In the genomic region with DNA sequence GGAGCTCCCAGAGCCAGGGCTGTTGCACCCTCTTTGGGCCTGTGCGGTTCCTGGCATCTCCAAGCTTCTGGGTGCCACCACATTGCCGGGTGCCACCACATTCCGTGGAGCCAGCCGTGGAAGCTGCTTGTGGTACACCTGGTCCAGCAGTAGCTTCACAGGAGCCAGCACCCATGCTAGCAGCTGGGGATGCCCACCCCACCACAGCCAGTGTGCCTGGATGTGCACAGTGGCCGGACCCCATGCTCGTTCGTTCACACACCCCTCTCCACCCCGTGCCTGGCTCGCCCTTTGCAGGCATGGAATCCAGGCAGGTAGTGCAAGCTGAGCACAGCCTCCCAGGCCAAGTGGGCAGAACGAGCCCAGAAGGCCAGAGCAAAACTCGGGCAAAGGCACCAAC, we compare ENCODE assay signal across 25 cellular contexts.
"Had no signal": no experiment of that assay in that cellular context is flagged by ENCODE, and none has a peak within 500 bp of the region (broad histone marks: within the 10 kb centered on the region; RNA-seq: fewer than 3 reads in every experiment).

No MANE protein-coding gene starts in this region.

- H3K4me1 ChIP-seq: esophagus squamous epithelium, heart right ventricle, left ventricle myocardium inferior, lower lobe of right lung, parathyroid adenoma, prostate gland, right atrium auricular region, sigmoid colon, suprapubic skin, transverse colon had no signal

- H3K27ac Mint-ChIP-seq: natural killer cell; stimulated activated naive CD8-positive, alpha-beta T cell treated with anti-CD3 and anti-CD28 coated beads, Interleukin-15, amount 100 ng/mL, for 72 hours had no signal

- H3K4me1 Mint-ChIP-seq: natural killer cell; stimulated activated naive CD8-positive, alpha-beta T cell treated with anti-CD3 and anti-CD28 coated beads, Interleukin-15, amount 100 ng/mL, for 72 hours had no signal

- H3K27me3 ChIP-seq: heart right ventricle, neutrophil, right atrium auricular region, sigmoid colon, suprapubic skin, transverse colon had no signal

- H3K4me3 Mint-ChIP-seq: natural killer cell; stimulated activated naive CD8-positive, alpha-beta T cell treated with anti-CD3 and anti-CD28 coated beads, Interleukin-15, amount 100 ng/mL, for 72 hours had no signal

- H3K36me3 ChIP-seq: esophagus squamous epithelium, heart right ventricle, left ventricle myocardium inferior, lower lobe of right lung, neutrophil, prostate gland, right atrium auricular region, sigmoid colon, suprapubic skin, transverse colon had no signal

- H3K27me3 Mint-ChIP-seq: stimulated activated naive CD8-positive, alpha-beta T cell treated with anti-CD3 and anti-CD28 coated beads, Interleukin-15, amount 100 ng/mL, for 72 hours had no signal

- H2AFZ ChIP-seq: parathyroid adenoma had no signal

- H3K9me3 ChIP-seq: esophagus squamous epithelium, left ventricle myocardium inferior, lower lobe of right lung, neutrophil, prostate gland, right atrium auricular region, sigmoid colon, suprapubic skin, transverse colon had no signal

- H3K27ac ChIP-seq: coronary artery, esophagus squamous epithelium, heart right ventricle, left ventricle myocardium inferior, lower lobe of right lung, neutrophil, parathyroid adenoma, prostate gland, right atrium auricular region, sigmoid colon, suprapubic skin, transverse colon had no signal

- H3K9ac ChIP-seq: parathyroid adenoma had no signal

- DNase-seq: central memory CD4-positive, alpha-beta T cell; dermis blood vessel endothelial cell; effector memory CD4-positive, alpha-beta T cell; erythroblast; esophagus squamous epithelium; foreskin melanocyte; glutamatergic neuron; heart right ventricle; hippocampal formation; kidney glomerular epithelial cell; left colon; left ventricle myocardium inferior; lower lobe of right lung; natural killer cell; sigmoid colon; stimulated activated CD4-positive, alpha-beta T cell treated with anti-CD3 and anti-CD28 coated beads, Interleukin-4, amount 100 ng/mL, for 4 hours; stimulated activated naive CD4-positive, alpha-beta T cell; stimulated activated naive CD8-positive, alpha-beta T cell treated with anti-CD3 and anti-CD28 coated beads, Interleukin-15, amount 100 ng/mL, for 72 hours; transverse colon had no signal

- ATAC-seq: heart right ventricle; left colon; natural killer cell; stimulated activated naive CD8-positive, alpha-beta T cell treated with anti-CD3 and anti-CD28 coated beads, Interleukin-15, amount 100 ng/mL, for 72 hours had no signal

- H3K4me3 ChIP-seq: coronary artery, esophagus squamous epithelium, heart right ventricle, left ventricle myocardium inferior, lower lobe of right lung, prostate gland, right atrium auricular region, sigmoid colon, suprapubic skin, transverse colon had no signal
